In the genomic region with DNA sequence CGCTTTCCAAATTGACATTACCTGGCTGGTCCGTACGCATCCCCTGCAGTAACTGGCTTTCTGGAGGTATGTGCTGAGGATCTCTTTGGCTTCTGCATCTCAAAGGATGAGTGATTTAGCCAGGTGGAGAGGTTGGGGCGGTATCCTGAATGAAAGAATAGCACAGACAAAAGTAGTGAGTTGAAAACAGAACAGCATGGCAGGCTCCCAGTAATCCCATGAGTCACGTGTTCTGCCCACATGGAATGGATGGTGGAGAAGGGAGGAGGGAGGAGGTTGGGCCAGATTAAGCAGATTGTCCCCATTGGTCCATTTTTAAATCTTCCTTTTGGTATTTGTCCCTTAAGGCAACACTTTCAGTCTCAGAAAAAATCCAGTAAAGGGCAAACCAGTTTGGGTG, we compare ENCODE assay signal across 1 cellular context.
A peak's percentile ranks its signal among the peaks of the same experiment; 100 is the strongest.
TF ChIP-seq lines count a peak whose summit lies in the region.

No MANE protein-coding gene starts in this region.

TF ChIP-seq in WTC11, 78 proteins besides CTCF, POLR2A, EP300 and RAD21 (continued from another document and continues in another):
- TF ChIP-seq, protein P1, sequence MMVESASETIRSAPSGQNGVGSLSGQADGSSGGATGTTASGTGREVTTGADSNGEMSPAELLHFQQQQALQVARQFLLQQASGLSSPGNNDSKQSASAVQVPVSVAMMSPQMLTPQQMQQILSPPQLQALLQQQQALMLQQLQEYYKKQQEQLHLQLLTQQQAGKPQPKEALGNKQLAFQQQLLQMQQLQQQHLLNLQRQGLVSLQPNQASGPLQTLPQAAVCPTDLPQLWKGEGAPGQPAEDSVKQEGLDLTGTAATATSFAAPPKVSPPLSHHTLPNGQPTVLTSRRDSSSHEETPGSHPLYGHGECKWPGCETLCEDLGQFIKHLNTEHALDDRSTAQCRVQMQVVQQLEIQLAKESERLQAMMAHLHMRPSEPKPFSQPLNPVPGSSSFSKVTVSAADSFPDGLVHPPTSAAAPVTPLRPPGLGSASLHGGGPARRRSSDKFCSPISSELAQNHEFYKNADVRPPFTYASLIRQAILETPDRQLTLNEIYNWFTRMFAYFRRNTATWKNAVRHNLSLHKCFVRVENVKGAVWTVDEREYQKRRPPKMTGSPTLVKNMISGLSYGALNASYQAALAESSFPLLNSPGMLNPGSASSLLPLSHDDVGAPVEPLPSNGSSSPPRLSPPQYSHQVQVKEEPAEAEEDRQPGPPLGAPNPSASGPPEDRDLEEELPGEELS (CRISPR knock-in tag; IDR thresholded peaks at IDR 0.05): no peak
- no peak for TF ChIP-seq SMAD3 (CRISPR knock-in tag; IDR thresholded peaks at IDR 0.05; ENCODE audit: borderline replicate concordance)
- TF ChIP-seq, protein P2, sequence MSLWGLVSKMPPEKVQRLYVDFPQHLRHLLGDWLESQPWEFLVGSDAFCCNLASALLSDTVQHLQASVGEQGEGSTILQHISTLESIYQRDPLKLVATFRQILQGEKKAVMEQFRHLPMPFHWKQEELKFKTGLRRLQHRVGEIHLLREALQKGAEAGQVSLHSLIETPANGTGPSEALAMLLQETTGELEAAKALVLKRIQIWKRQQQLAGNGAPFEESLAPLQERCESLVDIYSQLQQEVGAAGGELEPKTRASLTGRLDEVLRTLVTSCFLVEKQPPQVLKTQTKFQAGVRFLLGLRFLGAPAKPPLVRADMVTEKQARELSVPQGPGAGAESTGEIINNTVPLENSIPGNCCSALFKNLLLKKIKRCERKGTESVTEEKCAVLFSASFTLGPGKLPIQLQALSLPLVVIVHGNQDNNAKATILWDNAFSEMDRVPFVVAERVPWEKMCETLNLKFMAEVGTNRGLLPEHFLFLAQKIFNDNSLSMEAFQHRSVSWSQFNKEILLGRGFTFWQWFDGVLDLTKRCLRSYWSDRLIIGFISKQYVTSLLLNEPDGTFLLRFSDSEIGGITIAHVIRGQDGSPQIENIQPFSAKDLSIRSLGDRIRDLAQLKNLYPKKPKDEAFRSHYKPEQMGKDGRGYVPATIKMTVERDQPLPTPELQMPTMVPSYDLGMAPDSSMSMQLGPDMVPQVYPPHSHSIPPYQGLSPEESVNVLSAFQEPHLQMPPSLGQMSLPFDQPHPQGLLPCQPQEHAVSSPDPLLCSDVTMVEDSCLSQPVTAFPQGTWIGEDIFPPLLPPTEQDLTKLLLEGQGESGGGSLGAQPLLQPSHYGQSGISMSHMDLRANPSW (CRISPR knock-in tag; conservative IDR thresholded peaks at IDR 0.05; ENCODE audit: low read depth): no peak
- TF ChIP-seq, protein P3, sequence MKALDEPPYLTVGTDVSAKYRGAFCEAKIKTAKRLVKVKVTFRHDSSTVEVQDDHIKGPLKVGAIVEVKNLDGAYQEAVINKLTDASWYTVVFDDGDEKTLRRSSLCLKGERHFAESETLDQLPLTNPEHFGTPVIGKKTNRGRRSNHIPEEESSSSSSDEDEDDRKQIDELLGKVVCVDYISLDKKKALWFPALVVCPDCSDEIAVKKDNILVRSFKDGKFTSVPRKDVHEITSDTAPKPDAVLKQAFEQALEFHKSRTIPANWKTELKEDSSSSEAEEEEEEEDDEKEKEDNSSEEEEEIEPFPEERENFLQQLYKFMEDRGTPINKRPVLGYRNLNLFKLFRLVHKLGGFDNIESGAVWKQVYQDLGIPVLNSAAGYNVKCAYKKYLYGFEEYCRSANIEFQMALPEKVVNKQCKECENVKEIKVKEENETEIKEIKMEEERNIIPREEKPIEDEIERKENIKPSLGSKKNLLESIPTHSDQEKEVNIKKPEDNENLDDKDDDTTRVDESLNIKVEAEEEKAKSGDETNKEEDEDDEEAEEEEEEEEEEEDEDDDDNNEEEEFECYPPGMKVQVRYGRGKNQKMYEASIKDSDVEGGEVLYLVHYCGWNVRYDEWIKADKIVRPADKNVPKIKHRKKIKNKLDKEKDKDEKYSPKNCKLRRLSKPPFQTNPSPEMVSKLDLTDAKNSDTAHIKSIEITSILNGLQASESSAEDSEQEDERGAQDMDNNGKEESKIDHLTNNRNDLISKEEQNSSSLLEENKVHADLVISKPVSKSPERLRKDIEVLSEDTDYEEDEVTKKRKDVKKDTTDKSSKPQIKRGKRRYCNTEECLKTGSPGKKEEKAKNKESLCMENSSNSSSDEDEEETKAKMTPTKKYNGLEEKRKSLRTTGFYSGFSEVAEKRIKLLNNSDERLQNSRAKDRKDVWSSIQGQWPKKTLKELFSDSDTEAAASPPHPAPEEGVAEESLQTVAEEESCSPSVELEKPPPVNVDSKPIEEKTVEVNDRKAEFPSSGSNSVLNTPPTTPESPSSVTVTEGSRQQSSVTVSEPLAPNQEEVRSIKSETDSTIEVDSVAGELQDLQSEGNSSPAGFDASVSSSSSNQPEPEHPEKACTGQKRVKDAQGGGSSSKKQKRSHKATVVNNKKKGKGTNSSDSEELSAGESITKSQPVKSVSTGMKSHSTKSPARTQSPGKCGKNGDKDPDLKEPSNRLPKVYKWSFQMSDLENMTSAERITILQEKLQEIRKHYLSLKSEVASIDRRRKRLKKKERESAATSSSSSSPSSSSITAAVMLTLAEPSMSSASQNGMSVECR (CRISPR knock-in tag; IDR thresholded peaks at IDR 0.05; ENCODE audit: borderline replicate concordance): no peak
- TF ChIP-seq, protein P4, sequence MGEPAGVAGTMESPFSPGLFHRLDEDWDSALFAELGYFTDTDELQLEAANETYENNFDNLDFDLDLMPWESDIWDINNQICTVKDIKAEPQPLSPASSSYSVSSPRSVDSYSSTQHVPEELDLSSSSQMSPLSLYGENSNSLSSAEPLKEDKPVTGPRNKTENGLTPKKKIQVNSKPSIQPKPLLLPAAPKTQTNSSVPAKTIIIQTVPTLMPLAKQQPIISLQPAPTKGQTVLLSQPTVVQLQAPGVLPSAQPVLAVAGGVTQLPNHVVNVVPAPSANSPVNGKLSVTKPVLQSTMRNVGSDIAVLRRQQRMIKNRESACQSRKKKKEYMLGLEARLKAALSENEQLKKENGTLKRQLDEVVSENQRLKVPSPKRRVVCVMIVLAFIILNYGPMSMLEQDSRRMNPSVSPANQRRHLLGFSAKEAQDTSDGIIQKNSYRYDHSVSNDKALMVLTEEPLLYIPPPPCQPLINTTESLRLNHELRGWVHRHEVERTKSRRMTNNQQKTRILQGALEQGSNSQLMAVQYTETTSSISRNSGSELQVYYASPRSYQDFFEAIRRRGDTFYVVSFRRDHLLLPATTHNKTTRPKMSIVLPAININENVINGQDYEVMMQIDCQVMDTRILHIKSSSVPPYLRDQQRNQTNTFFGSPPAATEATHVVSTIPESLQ (CRISPR knock-in tag; IDR thresholded peaks at IDR 0.05): no peak
- TF ChIP-seq ZNF138 (CRISPR knock-in tag; conservative IDR thresholded peaks at IDR 0.05): no peak
- TF ChIP-seq JAZF1 (CRISPR knock-in tag; IDR thresholded peaks at IDR 0.05): no peak
- no peak for TF ChIP-seq NR3C1 (CRISPR knock-in tag; conservative IDR thresholded peaks at IDR 0.05; ENCODE audit: low read depth)
- TF ChIP-seq FOXJ3 (CRISPR knock-in tag; IDR thresholded peaks at IDR 0.05; ENCODE audit: borderline replicate concordance): no peak
- TF ChIP-seq GABPB1 (CRISPR knock-in tag; IDR thresholded peaks at IDR 0.05): no peak
- no peak for TF ChIP-seq FOXK1 (CRISPR knock-in tag; IDR thresholded peaks at IDR 0.05)
- no peak for TF ChIP-seq GRHL2 (CRISPR knock-in tag; IDR thresholded peaks at IDR 0.05; ENCODE audit: insufficient replicate concordance, severe bottlenecking)
- TF ChIP-seq, protein P5, sequence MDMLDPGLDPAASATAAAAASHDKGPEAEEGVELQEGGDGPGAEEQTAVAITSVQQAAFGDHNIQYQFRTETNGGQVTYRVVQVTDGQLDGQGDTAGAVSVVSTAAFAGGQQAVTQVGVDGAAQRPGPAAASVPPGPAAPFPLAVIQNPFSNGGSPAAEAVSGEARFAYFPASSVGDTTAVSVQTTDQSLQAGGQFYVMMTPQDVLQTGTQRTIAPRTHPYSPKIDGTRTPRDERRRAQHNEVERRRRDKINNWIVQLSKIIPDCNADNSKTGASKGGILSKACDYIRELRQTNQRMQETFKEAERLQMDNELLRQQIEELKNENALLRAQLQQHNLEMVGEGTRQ (CRISPR knock-in tag; IDR thresholded peaks at IDR 0.05): peak; percentile 91
- TF ChIP-seq NR2C2 (CRISPR knock-in tag; IDR thresholded peaks at IDR 0.05): no peak
- TF ChIP-seq, protein P6, sequence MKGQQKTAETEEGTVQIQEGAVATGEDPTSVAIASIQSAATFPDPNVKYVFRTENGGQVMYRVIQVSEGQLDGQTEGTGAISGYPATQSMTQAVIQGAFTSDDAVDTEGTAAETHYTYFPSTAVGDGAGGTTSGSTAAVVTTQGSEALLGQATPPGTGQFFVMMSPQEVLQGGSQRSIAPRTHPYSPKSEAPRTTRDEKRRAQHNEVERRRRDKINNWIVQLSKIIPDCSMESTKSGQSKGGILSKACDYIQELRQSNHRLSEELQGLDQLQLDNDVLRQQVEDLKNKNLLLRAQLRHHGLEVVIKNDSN (CRISPR knock-in tag; IDR thresholded peaks at IDR 0.05): peak; percentile 88
- no peak for TF ChIP-seq CBFB (CRISPR knock-in tag; IDR thresholded peaks at IDR 0.05; ENCODE audit: low read depth)
- TF ChIP-seq, protein P7, sequence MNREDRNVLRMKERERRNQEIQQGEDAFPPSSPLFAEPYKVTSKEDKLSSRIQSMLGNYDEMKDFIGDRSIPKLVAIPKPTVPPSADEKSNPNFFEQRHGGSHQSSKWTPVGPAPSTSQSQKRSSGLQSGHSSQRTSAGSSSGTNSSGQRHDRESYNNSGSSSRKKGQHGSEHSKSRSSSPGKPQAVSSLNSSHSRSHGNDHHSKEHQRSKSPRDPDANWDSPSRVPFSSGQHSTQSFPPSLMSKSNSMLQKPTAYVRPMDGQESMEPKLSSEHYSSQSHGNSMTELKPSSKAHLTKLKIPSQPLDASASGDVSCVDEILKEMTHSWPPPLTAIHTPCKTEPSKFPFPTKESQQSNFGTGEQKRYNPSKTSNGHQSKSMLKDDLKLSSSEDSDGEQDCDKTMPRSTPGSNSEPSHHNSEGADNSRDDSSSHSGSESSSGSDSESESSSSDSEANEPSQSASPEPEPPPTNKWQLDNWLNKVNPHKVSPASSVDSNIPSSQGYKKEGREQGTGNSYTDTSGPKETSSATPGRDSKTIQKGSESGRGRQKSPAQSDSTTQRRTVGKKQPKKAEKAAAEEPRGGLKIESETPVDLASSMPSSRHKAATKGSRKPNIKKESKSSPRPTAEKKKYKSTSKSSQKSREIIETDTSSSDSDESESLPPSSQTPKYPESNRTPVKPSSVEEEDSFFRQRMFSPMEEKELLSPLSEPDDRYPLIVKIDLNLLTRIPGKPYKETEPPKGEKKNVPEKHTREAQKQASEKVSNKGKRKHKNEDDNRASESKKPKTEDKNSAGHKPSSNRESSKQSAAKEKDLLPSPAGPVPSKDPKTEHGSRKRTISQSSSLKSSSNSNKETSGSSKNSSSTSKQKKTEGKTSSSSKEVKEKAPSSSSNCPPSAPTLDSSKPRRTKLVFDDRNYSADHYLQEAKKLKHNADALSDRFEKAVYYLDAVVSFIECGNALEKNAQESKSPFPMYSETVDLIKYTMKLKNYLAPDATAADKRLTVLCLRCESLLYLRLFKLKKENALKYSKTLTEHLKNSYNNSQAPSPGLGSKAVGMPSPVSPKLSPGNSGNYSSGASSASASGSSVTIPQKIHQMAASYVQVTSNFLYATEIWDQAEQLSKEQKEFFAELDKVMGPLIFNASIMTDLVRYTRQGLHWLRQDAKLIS (CRISPR knock-in tag; IDR thresholded peaks at IDR 0.05; ENCODE audit: borderline replicate concordance): no peak
- no peak for TF ChIP-seq ZNF416 (CRISPR knock-in tag; IDR thresholded peaks at IDR 0.05)
- no peak for TF ChIP-seq TEAD4 (CRISPR knock-in tag; IDR thresholded peaks at IDR 0.05)
- TF ChIP-seq, protein P8, sequence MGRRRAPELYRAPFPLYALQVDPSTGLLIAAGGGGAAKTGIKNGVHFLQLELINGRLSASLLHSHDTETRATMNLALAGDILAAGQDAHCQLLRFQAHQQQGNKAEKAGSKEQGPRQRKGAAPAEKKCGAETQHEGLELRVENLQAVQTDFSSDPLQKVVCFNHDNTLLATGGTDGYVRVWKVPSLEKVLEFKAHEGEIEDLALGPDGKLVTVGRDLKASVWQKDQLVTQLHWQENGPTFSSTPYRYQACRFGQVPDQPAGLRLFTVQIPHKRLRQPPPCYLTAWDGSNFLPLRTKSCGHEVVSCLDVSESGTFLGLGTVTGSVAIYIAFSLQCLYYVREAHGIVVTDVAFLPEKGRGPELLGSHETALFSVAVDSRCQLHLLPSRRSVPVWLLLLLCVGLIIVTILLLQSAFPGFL (CRISPR knock-in tag; IDR thresholded peaks at IDR 0.05; ENCODE audit: borderline replicate concordance): no peak
- no peak for TF ChIP-seq KAT7 (CRISPR knock-in tag; IDR thresholded peaks at IDR 0.05; ENCODE audit: borderline replicate concordance)
- TF ChIP-seq OVOL2 (CRISPR knock-in tag; IDR thresholded peaks at IDR 0.05; ENCODE audit: borderline replicate concordance): no peak
- TF ChIP-seq, protein P9, sequence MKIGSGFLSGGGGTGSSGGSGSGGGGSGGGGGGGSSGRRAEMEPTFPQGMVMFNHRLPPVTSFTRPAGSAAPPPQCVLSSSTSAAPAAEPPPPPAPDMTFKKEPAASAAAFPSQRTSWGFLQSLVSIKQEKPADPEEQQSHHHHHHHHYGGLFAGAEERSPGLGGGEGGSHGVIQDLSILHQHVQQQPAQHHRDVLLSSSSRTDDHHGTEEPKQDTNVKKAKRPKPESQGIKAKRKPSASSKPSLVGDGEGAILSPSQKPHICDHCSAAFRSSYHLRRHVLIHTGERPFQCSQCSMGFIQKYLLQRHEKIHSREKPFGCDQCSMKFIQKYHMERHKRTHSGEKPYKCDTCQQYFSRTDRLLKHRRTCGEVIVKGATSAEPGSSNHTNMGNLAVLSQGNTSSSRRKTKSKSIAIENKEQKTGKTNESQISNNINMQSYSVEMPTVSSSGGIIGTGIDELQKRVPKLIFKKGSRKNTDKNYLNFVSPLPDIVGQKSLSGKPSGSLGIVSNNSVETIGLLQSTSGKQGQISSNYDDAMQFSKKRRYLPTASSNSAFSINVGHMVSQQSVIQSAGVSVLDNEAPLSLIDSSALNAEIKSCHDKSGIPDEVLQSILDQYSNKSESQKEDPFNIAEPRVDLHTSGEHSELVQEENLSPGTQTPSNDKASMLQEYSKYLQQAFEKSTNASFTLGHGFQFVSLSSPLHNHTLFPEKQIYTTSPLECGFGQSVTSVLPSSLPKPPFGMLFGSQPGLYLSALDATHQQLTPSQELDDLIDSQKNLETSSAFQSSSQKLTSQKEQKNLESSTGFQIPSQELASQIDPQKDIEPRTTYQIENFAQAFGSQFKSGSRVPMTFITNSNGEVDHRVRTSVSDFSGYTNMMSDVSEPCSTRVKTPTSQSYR (CRISPR knock-in tag; IDR thresholded peaks at IDR 0.05): no peak
- TF ChIP-seq, protein P10, sequence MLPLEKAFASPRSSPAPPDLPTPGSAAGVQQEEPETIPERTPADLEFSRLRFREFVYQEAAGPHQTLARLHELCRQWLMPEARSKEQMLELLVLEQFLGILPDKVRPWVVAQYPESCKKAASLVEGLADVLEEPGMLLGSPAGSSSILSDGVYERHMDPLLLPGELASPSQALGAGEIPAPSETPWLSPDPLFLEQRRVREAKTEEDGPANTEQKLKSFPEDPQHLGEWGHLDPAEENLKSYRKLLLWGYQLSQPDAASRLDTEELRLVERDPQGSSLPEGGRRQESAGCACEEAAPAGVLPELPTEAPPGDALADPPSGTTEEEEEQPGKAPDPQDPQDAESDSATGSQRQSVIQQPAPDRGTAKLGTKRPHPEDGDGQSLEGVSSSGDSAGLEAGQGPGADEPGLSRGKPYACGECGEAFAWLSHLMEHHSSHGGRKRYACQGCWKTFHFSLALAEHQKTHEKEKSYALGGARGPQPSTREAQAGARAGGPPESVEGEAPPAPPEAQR (CRISPR knock-in tag; IDR thresholded peaks at IDR 0.05): 0 out of 2 replicates have a peak, but pooled peaks have one; percentile 15
- TF ChIP-seq ZNF232 (CRISPR knock-in tag; IDR thresholded peaks at IDR 0.05): no peak
- no peak for TF ChIP-seq ATF1 (CRISPR knock-in tag; IDR thresholded peaks at IDR 0.05)
- no peak for TF ChIP-seq RELA (CRISPR knock-in tag; IDR thresholded peaks at IDR 0.05; ENCODE audit: borderline replicate concordance)
- no peak for TF ChIP-seq GTF2I (CRISPR knock-in tag; conservative IDR thresholded peaks at IDR 0.05)
